ENCODE assay signal across 19 cellular contexts in genomic region chr17:49021768-49022103, GRCh38. TPM values are rescaled to one million over a fixed set of nuclear protein-coding genes. Genes with fewer than 3 reads are reported as not detected.
DNase-seq lines count a peak whose midpoint lies in the region; ATAC-seq and TF ChIP-seq lines count a peak whose summit lies in the region.
"Had no signal": no experiment of that assay in that cellular context is flagged by ENCODE, and none has a peak within 500 bp of the region (broad histone marks: within the 10 kb centered on the region; RNA-seq: fewer than 3 reads in every experiment).

No MANE protein-coding gene starts in this region.

- H3K4me1 ChIP-seq in Caco-2 (peaks cover 83% of the 10 kb centered on the region), NT2/D1 (ENCODE audit: insufficient read depth, insufficient read length) (peaks cover 11% of the 10 kb centered on the region)

- no peaks in the 10 kb centered on the region for H3K27me3 ChIP-seq in Caco-2 (replicated peaks; ENCODE audit: control insufficient read depth, insufficient read depth, low read length)
- H3K27me3 ChIP-seq in NT2/D1 (ENCODE audit: insufficient read depth, insufficient read length), result no peaks in the 10 kb centered on the region
- H3K27me3 ChIP-seq: right atrium auricular region had no signal

- intact Hi-C loops in Caco-2 (cut with micrococcal nuclease; ENCODE audit: unreplicated experiment), result loop anchor here (1.0 to 2.0 kb wide), 4 partner anchors 25 to 129 kb away; partner anchors contain the start of genes ATP5MC1 and SNF8

- BruUV-seq in Caco-2 (replicated peaks; lab: Mats Ljungman, UMichigan), result TSS peak; percentile 24

- H3K27ac Mint-ChIP-seq in Caco-2 (ENCODE audit: unreplicated experiment), result peak overlapping the region; percentile 87
- peak overlapping the region; percentile 94 for H3K27ac Mint-ChIP-seq in endothelial cell (ENCODE audit: unreplicated experiment)
- peak overlapping the region; percentile 88 for H3K27ac Mint-ChIP-seq in neural crest cell (ENCODE audit: unreplicated experiment)
- H3K27ac Mint-ChIP-seq: activated CD4-positive, alpha-beta T cell treated with anti-CD3 and anti-CD28 coated beads, Interleukin-2, amount 10 ng/mL, durations not matched to agents 7 days and 5 days; CD4-positive, alpha-beta T cell had no signal

- CTCF ChIA-PET in Caco-2 (lab: Charles Lee), result interaction anchor here (0.5 to 2.4 kb wide), 6 partner anchors 10 to 350 kb away, joined by 3 to 9 read pairs (median 5); no protein-coding TSS in a partner anchor

- H3K36me3 Mint-ChIP-seq in Caco-2 (ENCODE audit: insufficient read depth, unreplicated experiment) (peaks cover 88% of the 10 kb centered on the region), endothelial cell (ENCODE audit: low read depth, unreplicated experiment) (peaks cover 28% of the 10 kb centered on the region), neural crest cell (ENCODE audit: low read depth) (peaks cover 5% of the 10 kb centered on the region)

- in situ Hi-C loops in KBM-7 (cut with MboI; ENCODE audit: low pct_unique_long_range_greater_than_20kb, low sequenced_read_pairs), result no loop called here

- ATAC-seq in GM21737 (IDR thresholded peaks at IDR 0.05; ENCODE audit: unreplicated experiment), result no peak
- no peak for ATAC-seq in HG03045 (IDR thresholded peaks at IDR 0.05; ENCODE audit: unreplicated experiment)
- ATAC-seq: stimulated activated naive CD8-positive, alpha-beta T cell treated with anti-CD3 and anti-CD28 coated beads, Interleukin-15, Interleukin-2, amounts not matched to agents 100 U/mL and 50 U/mL, for 24 hours had no signal

- H3K4me3 ChIP-seq in Caco-2 (ENCODE audit: low read depth, low read length) (no peak overlapping the region), NT2/D1 (ENCODE audit: insufficient read length, low read depth) (peak overlapping the region; percentile 19)
- H3K4me3 ChIP-seq: right atrium auricular region, tibial nerve had no signal

- H3K9me3 Mint-ChIP-seq in Caco-2 (ENCODE audit: unreplicated experiment), result no peaks in the 10 kb centered on the region
- no peaks in the 10 kb centered on the region for H3K9me3 Mint-ChIP-seq in endothelial cell (ENCODE audit: unreplicated experiment)
- no peaks in the 10 kb centered on the region for H3K9me3 Mint-ChIP-seq in neural crest cell
- H3K9me3 Mint-ChIP-seq: activated CD4-positive, alpha-beta T cell treated with anti-CD3 and anti-CD28 coated beads, Interleukin-2, amount 10 ng/mL, durations not matched to agents 7 days and 5 days; CD4-positive, alpha-beta T cell had no signal

- TF ChIP-seq CTCF in Caco-2 (IDR thresholded peaks at IDR 0.05; ENCODE audit: insufficient read depth in 1 of 2, low read depth in 1 of 2, low read length in 1 of 2, severe bottlenecking in 1 of 2, unreplicated experiment in 1 of 2), result no peak
- TF ChIP-seq CTCF in endothelial cell (IDR thresholded peaks at IDR 0.05; ENCODE audit: unreplicated experiment), result no peak
- TF ChIP-seq CTCF in neural crest cell (conservative IDR thresholded peaks at IDR 0.05), result no peak

- peaks cover 87% of the 10 kb centered on the region for H3K4me1 Mint-ChIP-seq in Caco-2 (ENCODE audit: low read depth, unreplicated experiment)
- H3K4me1 Mint-ChIP-seq in endothelial cell (ENCODE audit: unreplicated experiment), result peaks cover 42% of the 10 kb centered on the region
- peaks cover 47% of the 10 kb centered on the region for H3K4me1 Mint-ChIP-seq in neural crest cell
- H3K4me1 Mint-ChIP-seq: activated CD4-positive, alpha-beta T cell treated with anti-CD3 and anti-CD28 coated beads, Interleukin-2, amount 10 ng/mL, durations not matched to agents 7 days and 5 days had no signal

- peak overlapping the region; percentile 72 for H3K9ac ChIP-seq in NT2/D1 (ENCODE audit: insufficient read length, low read depth)

- DNase-seq in Caco-2 (no peak), NT2/D1 (ENCODE audit: low read depth, low spot score) (no peak), endothelial cell (ENCODE audit: low spot score) (no peak), neural crest cell (ENCODE audit: low read depth, low spot score) (no peak), NAMALWA (ENCODE audit: low spot score) (no peak), KBM-7 (no peak)
- DNase-seq: activated CD4-positive, alpha-beta T cell treated with anti-CD3 and anti-CD28 coated beads, Interleukin-2, amount 10 ng/mL, durations not matched to agents 7 days and 5 days; activated gamma-delta T cell treated with Interleukin-2 at 50 U/mL for 16 hours; amygdala; CD4-positive, alpha-beta T cell; cerebellar nuclear complex; NCI-H2107; NCI-H526 treated with DMSO at 0.1 percent for 48 hours; OCI-M1; stimulated activated naive CD8-positive, alpha-beta T cell treated with anti-CD3 and anti-CD28 coated beads, Interleukin-15, Interleukin-2, amounts not matched to agents 100 U/mL and 50 U/mL, for 24 hours had no signal

- POLR2A ChIA-PET in Caco-2 (lab: Charles Lee), result interaction anchor here (0.5 to 2.2 kb wide), 11 partner anchors 9 to 158 kb away, joined by 3 to 20 read pairs (median 6); partner anchors contain the start of genes ATP5MC1, IGF2BP1 and SNF8

- H3K4me3 Mint-ChIP-seq in Caco-2 (ENCODE audit: unreplicated experiment) (peak overlapping the region; percentile 44), endothelial cell (ENCODE audit: unreplicated experiment) (no peak overlapping the region), neural crest cell (no peak overlapping the region)
- H3K4me3 Mint-ChIP-seq: activated CD4-positive, alpha-beta T cell treated with anti-CD3 and anti-CD28 coated beads, Interleukin-2, amount 10 ng/mL, durations not matched to agents 7 days and 5 days; CD4-positive, alpha-beta T cell had no signal

- H3K27me3 Mint-ChIP-seq in Caco-2 (ENCODE audit: insufficient read depth, unreplicated experiment), result no peaks in the 10 kb centered on the region
- peaks cover 13% of the 10 kb centered on the region for H3K27me3 Mint-ChIP-seq in endothelial cell (ENCODE audit: unreplicated experiment)
- H3K27me3 Mint-ChIP-seq in neural crest cell (ENCODE audit: low read depth), result no peaks in the 10 kb centered on the region

- peaks cover 7% of the 10 kb centered on the region for H3K36me3 ChIP-seq in Caco-2 (ENCODE audit: control insufficient read depth, insufficient read depth, low read length)
- H3K36me3 ChIP-seq in NT2/D1 (ENCODE audit: insufficient read depth, insufficient read length, low read length), result peaks cover 57% of the 10 kb centered on the region
- H3K36me3 ChIP-seq: right atrium auricular region, tibial nerve had no signal

- H3K9me3 ChIP-seq in Caco-2 (no peaks in the 10 kb centered on the region), NT2/D1 (ENCODE audit: insufficient read depth, low read length) (no peaks in the 10 kb centered on the region)
- H3K9me3 ChIP-seq: right atrium auricular region, tibial nerve had no signal

RNA-seq across cellular contexts. Expression of gene IGF2BP1, which starts 24.6 kb away (rescaled TPM):
- total RNA-seq in Caco-2 (2022) (583 and 601 TPM in 2 replicates), endothelial cell (ENCODE audit: unreplicated experiment) (298 TPM), neural crest cell (536 and 543 TPM in 2 replicates)
- total RNA-seq: CD4-positive, alpha-beta T cell; right atrium auricular region; tibial nerve had no signal

RNA-seq across cellular contexts. Expression of gene GIP, which starts 53.3 kb away (rescaled TPM):
- total RNA-seq in Caco-2 (2022) (0.59 and 0.63 TPM in 2 replicates), endothelial cell (ENCODE audit: unreplicated experiment) (not detected), neural crest cell (not detected in 2 replicates)
- total RNA-seq: activated CD4-positive, alpha-beta T cell treated with anti-CD3 and anti-CD28 coated beads, Interleukin-2, amount 10 ng/mL, durations not matched to agents 7 days and 5 days; CD4-positive, alpha-beta T cell; right atrium auricular region; tibial nerve had no signal
